ENCODE assay signal across 11 cellular contexts in genomic region chr2:86065512-86065911, GRCh38. TPM values are rescaled to one million over a fixed set of nuclear protein-coding genes. Genes with fewer than 3 reads are reported as not detected.
DNase-seq lines count a peak whose midpoint lies in the region; ATAC-seq and TF ChIP-seq lines count a peak whose summit lies in the region.
"Had no signal": no experiment of that assay in that cellular context is flagged by ENCODE, and none has a peak within 500 bp of the region (broad histone marks: within the 10 kb centered on the region; RNA-seq: fewer than 3 reads in every experiment).

No MANE protein-coding gene starts in this region.

- CTCF ChIA-PET in IMR-90 (lab: Yijun Ruan, JAX), result no interaction called here
- CTCF ChIA-PET in GM10248 (lab: Yijun Ruan, JAX), result interaction anchor here (0.6 to 1.4 kb wide), 3 partner anchors 14 to 238 kb away, joined by 4 read pairs; no protein-coding TSS in a partner anchor

- no peak overlapping the region for H2BK120ac ChIP-seq in IMR-90 (ENCODE audit: low read depth, low read length)

- intact Hi-C loops in IMR-90 (cut with micrococcal nuclease) (no loop called here), tibial artery (cut with DNase I; ENCODE audit: low total_unique reads) (no loop called here)

- H4K20me1 ChIP-seq in IMR-90 (ENCODE audit: insufficient read depth, low read length), result no peaks in the 10 kb centered on the region; the same call in 1 of the 2 replicates

- dilution Hi-C loops in IMR-90 (cut with HindIII; ENCODE audit: low sequenced_read_pairs, unreplicated experiment), result no loop called here

- ATAC-seq in IMR-90 (ENCODE audit: low read depth) (no peak), HG02571 (IDR thresholded peaks at IDR 0.05; ENCODE audit: unreplicated experiment) (no peak)
- ATAC-seq: upper lobe of right lung had no signal

- H3K27ac ChIP-seq in IMR-90 (ENCODE audit: insufficient read depth, low read length), result peak overlapping the region; percentile 23; the same call in 1 of the 2 replicates
- peak overlapping the region; percentile 38 for H3K27ac ChIP-seq in tibial artery
- H3K27ac ChIP-seq: upper lobe of right lung had no signal

- no peak overlapping the region for H3K18ac ChIP-seq in IMR-90 (ENCODE audit: low read depth, low read length)

- H3K36me3 ChIP-seq in IMR-90 (ENCODE audit: control insufficient read depth, insufficient read depth, low read length) (peaks cover 29% of the 10 kb centered on the region), tibial artery (peaks cover 39 to 66% (median 54%) of the 10 kb centered on the region in 3 donors)

- no peak overlapping the region for H3K4me2 ChIP-seq in IMR-90 (ENCODE audit: low read depth, low read length)

- no peak overlapping the region for H4K5ac ChIP-seq in IMR-90 (ENCODE audit: low read depth, low read length)

- TF ChIP-seq POLR2A in IMR-90 (IDR thresholded peaks at IDR 0.05; ENCODE audit: low read depth, low read length), result no peak

- no peak for DNase-seq in IMR-90
- peak; percentile 62 for DNase-seq in dedifferentiated amniotic fluid mesenchymal stem cell (ENCODE audit: extremely low spot score)
- DNase-seq in mesenteric fat pad (ENCODE audit: low spot score), result peak; percentile 14
- DNase-seq in tibial artery, result no peak
- DNase-seq in NCI-H1436 (lab: John Stamatoyannopoulos, UW), result no peak
- no peak for DNase-seq in GM10248 (ENCODE audit: extremely low spot score)
- DNase-seq: occipital lobe, SW 1271, upper lobe of right lung had no signal

- H4K8ac ChIP-seq in IMR-90 (ENCODE audit: low read depth in 2 of 2, low read length in 2 of 2), result no peak overlapping the region

- H2AK9ac ChIP-seq in IMR-90 (replicated peaks; ENCODE audit: low read depth, low read length, poor library complexity), result no peak overlapping the region

- no peak overlapping the region for H2BK5ac ChIP-seq in IMR-90 (ENCODE audit: low read depth, low read length, poor library complexity, severe bottlenecking)

- no peak overlapping the region for H2BK20ac ChIP-seq in IMR-90 (ENCODE audit: low read depth, low read length)

- no peak overlapping the region for H3K4me3 ChIP-seq in IMR-90 (ENCODE audit: insufficient read depth, low read depth, low read length)
- no peak overlapping the region for H3K4me3 ChIP-seq in tibial artery
- H3K4me3 ChIP-seq: coronary artery, upper lobe of right lung had no signal

- no peak for TF ChIP-seq CTCF in IMR-90 (conservative IDR thresholded peaks at IDR 0.05; ENCODE audit: low read depth, low read length)
- TF ChIP-seq CTCF in tibial artery (IDR thresholded peaks at IDR 0.05), result no peak
- TF ChIP-seq CTCF in GM10248 (IDR thresholded peaks at IDR 0.05; ENCODE audit: control extremely low read depth, extremely low read depth, low read depth, missing control alignments), result no peak

- H3K79me1 ChIP-seq in IMR-90 (ENCODE audit: low read depth in 1 of 2, low read length in 2 of 2), result peaks cover 7 to 25% of the 10 kb centered on the region in 2 experiments

- H3K27me3 ChIP-seq in IMR-90 (ENCODE audit: control insufficient read depth, insufficient read depth, low read length) (no peaks in the 10 kb centered on the region), tibial artery (no peaks in the 10 kb centered on the region)
- H3K27me3 ChIP-seq: upper lobe of right lung had no signal

- TF ChIP-seq RAD21 in IMR-90 (IDR thresholded peaks at IDR 0.05; ENCODE audit: low read length), result no peak

- in situ Hi-C loops in IMR-90 (cut with MboI; ENCODE audit: low sequenced_read_pairs), result no loop called here

- H2BK15ac ChIP-seq in IMR-90 (ENCODE audit: low read depth, low read length), result no peak overlapping the region

- no peak overlapping the region for H2AFZ ChIP-seq in IMR-90 (replicated peaks; ENCODE audit: low read length, poor library complexity)

- no peak overlapping the region for H3K14ac ChIP-seq in IMR-90 (replicated peaks; ENCODE audit: low read depth, low read length)

- H3K9me3 ChIP-seq in IMR-90 (ENCODE audit: control insufficient read depth, insufficient read depth, low read length), result no peaks in the 10 kb centered on the region
- H3K9me3 ChIP-seq in tibial artery, result no peaks in the 10 kb centered on the region
- H3K9me3 ChIP-seq: upper lobe of right lung had no signal

- 83% methylated on average over 2 of the region's 5 CpGs; no CpG with 5 or more reads in 1 of the 2 experiments for WGBS in IMR-90 (ENCODE audit: extremely low coverage in 2 of 2, insufficient read length in 1 of 2), 2 experiments

- no peak overlapping the region for H4K91ac ChIP-seq in IMR-90 (ENCODE audit: insufficient read depth, low read depth, low read length)

- H3K9me1 ChIP-seq in IMR-90 (ENCODE audit: insufficient read depth, low read length), result peaks cover 2% of the 10 kb centered on the region

- no peak overlapping the region for H3K4ac ChIP-seq in IMR-90 (ENCODE audit: low read depth, low read length)

- BruUV-seq in IMR-90 (replicated peaks; lab: Mats Ljungman, UMichigan), result no TSS peak

- peak overlapping the region; percentile 44; the same call in 1 of the 2 replicates for H2AK5ac ChIP-seq in IMR-90 (ENCODE audit: low read depth, low read length)

- H3K56ac ChIP-seq in IMR-90 (ENCODE audit: extremely low read depth, insufficient read depth, low read length), result no peak overlapping the region

- no peak overlapping the region for H3K23ac ChIP-seq in IMR-90 (ENCODE audit: low read depth, low read length)

- H3K9ac ChIP-seq in IMR-90 (ENCODE audit: low read depth, low read length), result no peak overlapping the region

- H3K4me1 ChIP-seq in IMR-90 (ENCODE audit: control insufficient read depth, insufficient read depth, low read length) (peaks cover 4% of the 10 kb centered on the region), tibial artery (peaks cover 0 to 25% (median 0%) of the 10 kb centered on the region in 4 donors)
- H3K4me1 ChIP-seq: upper lobe of right lung had no signal

- POLR2A ChIA-PET in IMR-90 (lab: Charles Lee; ENCODE audit: unreplicated experiment) (no interaction called here), GM10248 (lab: Yijun Ruan, JAX) (no interaction called here)

TF ChIP-seq in IMR-90, 13 proteins besides CTCF, POLR2A, EP300 and RAD21:
- no peak for TF ChIP-seq MAFK (IDR thresholded peaks at IDR 0.05; ENCODE audit: low read depth, low read length)
- TF ChIP-seq MAZ (IDR thresholded peaks at IDR 0.05; ENCODE audit: borderline replicate concordance, low read depth, low read length), result no peak
- TF ChIP-seq SMC3 (IDR thresholded peaks at IDR 0.05; ENCODE audit: low read depth, low read length), result no peak
- no peak for TF ChIP-seq ELK1 (IDR thresholded peaks at IDR 0.05; ENCODE audit: borderline replicate concordance, low read depth, low read length)
- TF ChIP-seq CEBPB (IDR thresholded peaks at IDR 0.05; ENCODE audit: low read depth, low read length), result no peak
- TF ChIP-seq BHLHE40 (IDR thresholded peaks at IDR 0.05; ENCODE audit: low read depth, low read length), result no peak
- no peak for TF ChIP-seq RCOR1 (IDR thresholded peaks at IDR 0.05; ENCODE audit: insufficient replicate concordance, low read length)
- TF ChIP-seq NFE2L2 (IDR thresholded peaks at IDR 0.05; ENCODE audit: low read depth, low read length), result no peak
- no peak for TF ChIP-seq USF2 (IDR thresholded peaks at IDR 0.05; ENCODE audit: low read depth, low read length)

RNA-seq across cellular contexts. Expression of gene POLR1A, which starts 40.2 kb away (rescaled TPM):
- total RNA-seq in IMR-90 (2012; rRNA removed) (27.4 and 27.8 TPM in 2 replicates), mesenteric fat pad (43.6 TPM)
- polyA plus RNA-seq in IMR-90 (2012; rRNA removed), result 7.6 and 9.3 TPM in 2 replicates
- polyA plus RNA-seq in IMR-90 (2012; cell fraction: cytosol; rRNA removed), result 3.3 and 3.5 TPM in 2 replicates
- 12.0 and 12.4 TPM in 2 replicates for polyA plus RNA-seq in IMR-90 (2012; cell fraction: nucleus; rRNA removed; ENCODE audit: low replicate concordance)

RNA-seq across cellular contexts. Expression of gene PTCD3, which starts 40.5 kb away (rescaled TPM):
- 48.9 and 75.5 TPM in 2 replicates for total RNA-seq in IMR-90 (2012; rRNA removed)
- polyA plus RNA-seq in IMR-90 (2012; rRNA removed), result 29.1 and 44.0 TPM in 2 replicates
- 9.9 and 27.6 TPM in 2 replicates for polyA plus RNA-seq in IMR-90 (2012; cell fraction: cytosol; rRNA removed)
- polyA plus RNA-seq in IMR-90 (2012; cell fraction: nucleus; rRNA removed; ENCODE audit: low replicate concordance), result 32.2 and 210 TPM in 2 replicates
- 73.5 TPM for total RNA-seq in mesenteric fat pad

Comparison
In these comparisons a context has a peak if more than half of its experiments do, and no peak if none do; other contexts are left out.
1. DNase-seq: peak in dedifferentiated amniotic fluid mesenchymal stem cell (single experiment) and mesenteric fat pad (single experiment); none in IMR-90 (single experiment), tibial artery (0 of 2), NCI-H1436 (single experiment) and GM10248 (single experiment).